In the genomic region with DNA sequence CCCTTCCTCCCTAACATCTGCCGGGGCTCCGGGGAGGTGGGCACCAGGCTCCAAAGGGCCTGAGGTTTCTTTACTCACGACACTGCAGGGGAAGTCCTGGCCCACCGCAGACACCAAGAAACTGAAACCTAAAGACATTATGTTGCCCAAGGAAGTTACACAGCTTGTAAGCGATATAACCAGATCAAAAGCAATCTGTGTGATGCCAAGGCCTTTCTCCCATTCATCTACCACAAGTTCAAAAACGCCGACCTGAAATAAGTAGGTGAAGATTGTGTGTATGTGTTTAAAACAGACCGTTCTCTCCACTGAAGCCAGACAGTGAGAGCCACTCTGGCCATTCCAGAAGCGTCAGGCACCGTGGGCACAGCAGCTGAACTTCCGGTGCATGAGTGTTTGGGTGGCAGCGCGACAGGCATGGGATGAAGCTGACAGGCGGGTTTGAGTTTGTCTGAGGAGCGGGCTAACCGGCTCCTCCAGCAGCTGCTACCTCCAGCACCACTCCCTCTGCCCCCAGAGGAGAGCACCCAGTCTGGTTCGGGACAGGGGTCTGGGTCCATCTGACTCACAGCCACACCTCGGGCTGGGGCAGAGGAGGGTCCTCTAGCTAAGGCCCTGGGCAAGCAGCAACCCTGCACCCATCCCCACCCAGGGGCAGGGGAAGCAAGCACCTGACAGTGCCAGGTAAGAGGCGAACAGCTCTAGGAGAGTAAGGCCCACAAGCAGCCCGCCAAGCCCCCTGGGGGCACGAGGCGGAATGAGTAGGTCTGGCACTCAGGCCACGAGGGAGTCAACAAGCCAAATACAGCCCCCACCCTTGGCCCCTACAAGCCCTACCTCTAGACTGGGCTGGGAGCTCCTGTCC, we compare ENCODE assay signal across 8 cellular contexts. TPM values are rescaled to one million over a fixed set of nuclear protein-coding genes. Genes with fewer than 3 reads are reported as not detected.
DNase-seq lines count a peak whose midpoint lies in the region; ATAC-seq and TF ChIP-seq lines count a peak whose summit lies in the region.

No MANE protein-coding gene starts in this region.

- ATAC-seq in GM18519 (IDR thresholded peaks at IDR 0.05; ENCODE audit: low FRiP score, unreplicated experiment) = no peak

- H3K4me2 ChIP-seq in neural cell (ENCODE audit: low read length) = peak overlapping the region; percentile 57

- no peaks in the 10 kb centered on the region for H3K36me3 ChIP-seq in duodenal mucosa (ENCODE audit: control insufficient read depth in 1 of 2, insufficient read depth in 2 of 2, low read length in 2 of 2)
- no peaks in the 10 kb centered on the region for H3K36me3 ChIP-seq in neural cell (ENCODE audit: insufficient read depth, low read length)

- H4K20me1 ChIP-seq in neural cell (ENCODE audit: insufficient read depth) = peaks cover 8% of the 10 kb centered on the region

- H3K9me2 ChIP-seq in neural cell (ENCODE audit: insufficient read depth, low read length) = no peaks in the 10 kb centered on the region

- no peaks in the 10 kb centered on the region for H3F3A ChIP-seq in neural cell (ENCODE audit: insufficient read depth, low read length, poor library complexity, severe bottlenecking)

- peak; percentile 59 for TF ChIP-seq POLR2A in GM19099 (IDR thresholded peaks at IDR 0.05; ENCODE audit: extremely low read depth, insufficient read length, low read depth)

- H3K9ac ChIP-seq in duodenal mucosa (ENCODE audit: low read depth in 1 of 2, low read length in 2 of 2) = peak overlapping the region; percentile 56 to 65
- peak overlapping the region; percentile 3 for H3K9ac ChIP-seq in neural cell (ENCODE audit: low read length)

- H3K79me2 ChIP-seq in neural cell (replicated peaks; ENCODE audit: insufficient read depth, low read length) = peaks cover 11% of the 10 kb centered on the region

- H3K4me1 ChIP-seq in duodenal mucosa (ENCODE audit: control insufficient read depth in 1 of 2, insufficient read depth in 2 of 2, low read length in 2 of 2) = peaks cover 29 to 33% of the 10 kb centered on the region in 2 donors

- no peak for DNase-seq in AG10803 (ENCODE audit: low read depth)
- DNase-seq in Kasumi-1 (lab: John Stamatoyannopoulos, UW) = peak; percentile 53 to 55
- DNase-seq in activated CD4-positive, alpha-beta T cell treated with anti-CD3 and anti-CD28 coated beads for 4 hours = peak; percentile 63 to 68

- TF ChIP-seq EP300 in neural cell (conservative IDR thresholded peaks at IDR 0.05; ENCODE audit: poor library complexity, severe bottlenecking) = no peak

- H3K27me3 ChIP-seq in duodenal mucosa (ENCODE audit: control insufficient read depth in 1 of 2, insufficient read depth in 2 of 2, low read length in 2 of 2) = no peaks in the 10 kb centered on the region
- H3K27me3 ChIP-seq in neural cell (ENCODE audit: insufficient read depth, low read depth, low read length) = no peaks in the 10 kb centered on the region

- H3K27ac ChIP-seq in duodenal mucosa (ENCODE audit: low read depth, low read length) = peak overlapping the region; percentile 58
- no peak overlapping the region for H3K27ac ChIP-seq in neural cell (ENCODE audit: low read length)
- peak overlapping the region; percentile 1 for H3K27ac ChIP-seq in temporal lobe (ENCODE audit: low read depth, low read length)

- TF ChIP-seq CTCF in AG10803 (conservative IDR thresholded peaks at IDR 0.05; ENCODE audit: low read length) (no peak), neural cell (IDR thresholded peaks at IDR 0.05; ENCODE audit: poor library complexity, severe bottlenecking) (no peak)

- H3K4me3 ChIP-seq in AG10803 (ENCODE audit: low read length) = peak overlapping the region; percentile 65
- peak overlapping the region; percentile 75 to 76 for H3K4me3 ChIP-seq in duodenal mucosa (ENCODE audit: low read depth in 1 of 2, low read length in 2 of 2)
- peak overlapping the region; percentile 85 for H3K4me3 ChIP-seq in neural cell (ENCODE audit: low read length)

- no peaks in the 10 kb centered on the region for H3K9me3 ChIP-seq in duodenal mucosa (ENCODE audit: control insufficient read depth in 1 of 2, low read length in 2 of 2)
- H3K9me3 ChIP-seq in neural cell (ENCODE audit: low read length) = no peaks in the 10 kb centered on the region

- TF ChIP-seq RAD21 in neural cell (conservative IDR thresholded peaks at IDR 0.05) = no peak

- H2AFZ ChIP-seq in neural cell (ENCODE audit: low read depth, low read length) = no peak overlapping the region

TF ChIP-seq in neural cell, 6 proteins besides CTCF, POLR2A, EP300 and RAD21:
- TF ChIP-seq MXI1 (conservative IDR thresholded peaks at IDR 0.05; ENCODE audit: poor library complexity, severe bottlenecking) (no peak), POLR2AphosphoS5 (IDR thresholded peaks at IDR 0.05) (no peak), TAF1 (IDR thresholded peaks at IDR 0.05; ENCODE audit: low read depth) (no peak), SMC3 (conservative IDR thresholded peaks at IDR 0.05; ENCODE audit: poor library complexity) (no peak)
- TF ChIP-seq, protein P1, sequence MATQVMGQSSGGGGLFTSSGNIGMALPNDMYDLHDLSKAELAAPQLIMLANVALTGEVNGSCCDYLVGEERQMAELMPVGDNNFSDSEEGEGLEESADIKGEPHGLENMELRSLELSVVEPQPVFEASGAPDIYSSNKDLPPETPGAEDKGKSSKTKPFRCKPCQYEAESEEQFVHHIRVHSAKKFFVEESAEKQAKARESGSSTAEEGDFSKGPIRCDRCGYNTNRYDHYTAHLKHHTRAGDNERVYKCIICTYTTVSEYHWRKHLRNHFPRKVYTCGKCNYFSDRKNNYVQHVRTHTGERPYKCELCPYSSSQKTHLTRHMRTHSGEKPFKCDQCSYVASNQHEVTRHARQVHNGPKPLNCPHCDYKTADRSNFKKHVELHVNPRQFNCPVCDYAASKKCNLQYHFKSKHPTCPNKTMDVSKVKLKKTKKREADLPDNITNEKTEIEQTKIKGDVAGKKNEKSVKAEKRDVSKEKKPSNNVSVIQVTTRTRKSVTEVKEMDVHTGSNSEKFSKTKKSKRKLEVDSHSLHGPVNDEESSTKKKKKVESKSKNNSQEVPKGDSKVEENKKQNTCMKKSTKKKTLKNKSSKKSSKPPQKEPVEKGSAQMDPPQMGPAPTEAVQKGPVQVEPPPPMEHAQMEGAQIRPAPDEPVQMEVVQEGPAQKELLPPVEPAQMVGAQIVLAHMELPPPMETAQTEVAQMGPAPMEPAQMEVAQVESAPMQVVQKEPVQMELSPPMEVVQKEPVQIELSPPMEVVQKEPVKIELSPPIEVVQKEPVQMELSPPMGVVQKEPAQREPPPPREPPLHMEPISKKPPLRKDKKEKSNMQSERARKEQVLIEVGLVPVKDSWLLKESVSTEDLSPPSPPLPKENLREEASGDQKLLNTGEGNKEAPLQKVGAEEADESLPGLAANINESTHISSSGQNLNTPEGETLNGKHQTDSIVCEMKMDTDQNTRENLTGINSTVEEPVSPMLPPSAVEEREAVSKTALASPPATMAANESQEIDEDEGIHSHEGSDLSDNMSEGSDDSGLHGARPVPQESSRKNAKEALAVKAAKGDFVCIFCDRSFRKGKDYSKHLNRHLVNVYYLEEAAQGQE (IDR thresholded peaks at IDR 0.05; ENCODE audit: borderline replicate concordance) = no peak

RNA-seq across cellular contexts. Expression of a gene that starts 1.3 kb away (rescaled TPM):
- polyA plus RNA-seq in neural cell = 16.3 and 22.4 TPM in 2 replicates
- polyA minus RNA-seq in neural cell = 15.4 and 21.2 TPM in 2 replicates
- 13.0 TPM for total RNA-seq in temporal lobe
